In genomic region chr17:64930374-64930773, GRCh38 we compare ENCODE assay signal across 1 cellular context.
TF ChIP-seq lines count a peak whose summit lies in the region.

No MANE protein-coding gene starts in this region.

TF ChIP-seq in K562, 482 proteins besides CTCF, POLR2A, EP300 and RAD21:
- TF ChIP-seq, protein P1, sequence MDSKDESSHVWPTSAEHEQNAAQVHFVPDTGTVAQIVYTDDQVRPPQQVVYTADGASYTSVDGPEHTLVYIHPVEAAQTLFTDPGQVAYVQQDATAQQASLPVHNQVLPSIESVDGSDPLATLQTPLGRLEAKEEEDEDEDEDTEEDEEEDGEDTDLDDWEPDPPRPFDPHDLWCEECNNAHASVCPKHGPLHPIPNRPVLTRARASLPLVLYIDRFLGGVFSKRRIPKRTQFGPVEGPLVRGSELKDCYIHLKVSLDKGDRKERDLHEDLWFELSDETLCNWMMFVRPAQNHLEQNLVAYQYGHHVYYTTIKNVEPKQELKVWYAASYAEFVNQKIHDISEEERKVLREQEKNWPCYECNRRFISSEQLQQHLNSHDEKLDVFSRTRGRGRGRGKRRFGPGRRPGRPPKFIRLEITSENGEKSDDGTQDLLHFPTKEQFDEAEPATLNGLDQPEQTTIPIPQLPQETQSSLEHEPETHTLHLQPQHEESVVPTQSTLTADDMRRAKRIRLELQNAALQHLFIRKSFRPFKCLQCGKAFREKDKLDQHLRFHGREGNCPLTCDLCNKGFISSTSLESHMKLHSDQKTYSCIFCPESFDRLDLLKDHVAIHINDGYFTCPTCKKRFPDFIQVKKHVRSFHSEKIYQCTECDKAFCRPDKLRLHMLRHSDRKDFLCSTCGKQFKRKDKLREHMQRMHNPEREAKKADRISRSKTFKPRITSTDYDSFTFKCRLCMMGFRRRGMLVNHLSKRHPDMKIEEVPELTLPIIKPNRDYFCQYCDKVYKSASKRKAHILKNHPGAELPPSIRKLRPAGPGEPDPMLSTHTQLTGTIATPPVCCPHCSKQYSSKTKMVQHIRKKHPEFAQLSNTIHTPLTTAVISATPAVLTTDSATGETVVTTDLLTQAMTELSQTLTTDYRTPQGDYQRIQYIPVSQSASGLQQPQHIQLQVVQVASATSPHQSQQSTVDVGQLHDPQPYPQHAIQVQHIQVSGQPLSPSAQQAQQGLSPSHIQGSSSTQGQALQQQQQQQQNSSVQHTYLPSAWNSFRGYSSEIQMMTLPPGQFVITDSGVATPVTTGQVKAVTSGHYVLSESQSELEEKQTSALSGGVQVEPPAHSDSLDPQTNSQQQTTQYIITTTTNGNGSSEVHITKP (IDR thresholded peaks at IDR 0.05; ENCODE audit: partially characterized antibody), result peak; percentile 16
TF ChIP-seq in K562: peak in this region for 1; not testable (repeated sequence) for 481.
